Comparison of ENCODE assay signal across 8 cellular contexts in genomic region chr10:74586088-74586585, GRCh38.
DNase-seq lines count a peak whose midpoint lies in the region; ATAC-seq and TF ChIP-seq lines count a peak whose summit lies in the region.

No MANE protein-coding gene starts in this region.

- no peak for TF ChIP-seq POLR2A in uterus (IDR thresholded peaks at IDR 0.05)

- intact Hi-C loops in naive thymus-derived CD4-positive, alpha-beta T cell (cut with micrococcal nuclease) = loop anchor here (1.0 to 10.0 kb wide), 8 partner anchors 51 to 649 kb away; partner anchors contain the start of genes SAMD8 (in 2 of the 2), COMTD1 (in 1 of the 2), KAT6B (in 1 of the 2) and VCL (in 1 of the 2)
- intact Hi-C loops in uterus (cut with DNase I; ENCODE audit: low total_unique reads) = no loop called here

- H3K9me3 ChIP-seq in naive thymus-derived CD4-positive, alpha-beta T cell (ENCODE audit: control insufficient read depth in 2 of 3, low read length in 3 of 3) = no peaks in the 10 kb centered on the region
- no peaks in the 10 kb centered on the region for H3K9me3 ChIP-seq in uterus

- peaks cover 37 to 42% of the 10 kb centered on the region in 2 donors for H3K4me1 ChIP-seq in naive thymus-derived CD4-positive, alpha-beta T cell (ENCODE audit: control insufficient read depth in 2 of 2, insufficient read depth in 2 of 2, low read length in 2 of 2)
- peaks cover 5 to 11% of the 10 kb centered on the region in 2 donors for H3K4me1 ChIP-seq in uterus

- peak; percentile 5 for DNase-seq in ACHN
- peak; percentile 47 for DNase-seq in RPMI7951 (ENCODE audit: low read depth)
- peak; percentile 26 for DNase-seq in astrocyte of the hippocampus (ENCODE audit: low read depth, low spot score)
- peak in 7 of 9 donors; percentile 44 to 82 (median 72) for DNase-seq in naive thymus-derived CD4-positive, alpha-beta T cell
- DNase-seq in uterus = peak in 1 of 2 donors; percentile 41
- no peak for DNase-seq in ureter (ENCODE audit: low spot score)
- no peak for DNase-seq in GM19238 (ENCODE audit: insufficient read length, low spot score)

- CTCF ChIA-PET in naive thymus-derived CD4-positive, alpha-beta T cell (lab: Charles Lee) = interaction anchor here (0.6 to 1.4 kb wide), 2 partner anchors 32 to 167 kb away, joined by 3 to 6 read pairs; no protein-coding TSS in a partner anchor

- H3K27me3 Mint-ChIP-seq in naive thymus-derived CD4-positive, alpha-beta T cell = no peaks in the 10 kb centered on the region

- no peaks in the 10 kb centered on the region for H3K27me3 ChIP-seq in naive thymus-derived CD4-positive, alpha-beta T cell (ENCODE audit: control insufficient read depth in 2 of 2, insufficient read depth in 2 of 2, low read length in 2 of 2)
- no peaks in the 10 kb centered on the region for H3K27me3 ChIP-seq in uterus

- in situ Hi-C loops in ACHN (cut with HindIII; ENCODE audit: low pct_ligation_motif_present, low pct_unique_long_range_greater_than_20kb, low sequenced_read_pairs) = no loop called here

- no peak for TF ChIP-seq CTCF in uterus (IDR thresholded peaks at IDR 0.05)

- ATAC-seq in GM19395 (IDR thresholded peaks at IDR 0.05; ENCODE audit: unreplicated experiment) = peak; percentile 31
- peak; percentile 64 for ATAC-seq in naive thymus-derived CD4-positive, alpha-beta T cell

- peak overlapping the region; percentile 70 to 90 (median 82) for H3K4me3 Mint-ChIP-seq in naive thymus-derived CD4-positive, alpha-beta T cell

- H3K27ac Mint-ChIP-seq in naive thymus-derived CD4-positive, alpha-beta T cell = peak overlapping the region; percentile 91 to 97 (median 95)

- H3K36me3 ChIP-seq in naive thymus-derived CD4-positive, alpha-beta T cell (ENCODE audit: control insufficient read depth in 2 of 3, insufficient read depth in 3 of 3, low read length in 3 of 3) = no peaks in the 10 kb centered on the region
- H3K36me3 ChIP-seq in uterus = no peaks in the 10 kb centered on the region

- H3K4me1 Mint-ChIP-seq in naive thymus-derived CD4-positive, alpha-beta T cell = peaks cover 25 to 81% (median 72%) of the 10 kb centered on the region in 7 donors

- peaks cover 0 to 6% (median 3%) of the 10 kb centered on the region in 11 donors for H3K9me3 Mint-ChIP-seq in naive thymus-derived CD4-positive, alpha-beta T cell

- H3K36me3 Mint-ChIP-seq in naive thymus-derived CD4-positive, alpha-beta T cell = peaks cover 0 to 14% (median 4%) of the 10 kb centered on the region in 5 donors

- peak overlapping the region; percentile 18 for H3K4me3 ChIP-seq in naive thymus-derived CD4-positive, alpha-beta T cell (ENCODE audit: low read length)
- H3K4me3 ChIP-seq in uterus = no peak overlapping the region

- POLR2A ChIA-PET in naive thymus-derived CD4-positive, alpha-beta T cell (lab: Charles Lee) = interaction anchor here (0.7 to 1.5 kb wide), 3 partner anchors 134 to 240 kb away, joined by 3 to 5 read pairs (median 4); partner anchors contain the start of gene KAT6B

- peak overlapping the region; percentile 77 for H3K27ac ChIP-seq in naive thymus-derived CD4-positive, alpha-beta T cell (ENCODE audit: low read depth, low read length)
- H3K27ac ChIP-seq in uterus = peak overlapping the region; percentile 56 to 62

Comparison
In these comparisons a context has a peak if more than half of its experiments do, and no peak if none do; other contexts are left out.
1. DNase-seq: peak in ACHN (single experiment), RPMI7951 (single experiment), astrocyte of the hippocampus (single experiment) and naive thymus-derived CD4-positive, alpha-beta T cell (7 of 9); none in ureter (single experiment) and GM19238 (single experiment).